26 cellular contexts compared by ENCODE assay signal in the genomic region with DNA sequence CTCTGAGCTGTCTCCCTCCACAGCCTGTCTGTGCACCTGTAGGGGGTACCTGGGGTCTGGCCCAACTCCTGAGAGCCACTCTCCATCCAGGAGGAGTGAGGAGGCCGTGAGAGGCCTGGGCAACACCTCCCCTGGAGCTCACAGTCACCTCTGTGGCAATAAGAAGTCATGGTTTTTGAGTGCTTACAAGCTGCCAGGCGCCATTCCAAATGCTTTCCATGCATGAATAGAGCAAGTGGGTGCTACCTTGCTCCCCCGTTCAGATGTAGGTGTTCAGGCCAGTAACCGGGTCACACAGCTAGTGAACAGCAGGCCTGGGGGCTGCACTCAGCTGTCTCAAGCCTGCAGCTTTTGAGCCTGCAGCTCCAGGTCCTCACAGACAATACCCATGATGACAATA.
"Had no signal": no experiment of that assay in that cellular context is flagged by ENCODE, and none has a peak within 500 bp of the region (broad histone marks: within the 10 kb centered on the region; RNA-seq: fewer than 3 reads in every experiment).

No MANE protein-coding gene starts in this region.

- H3K27ac Mint-ChIP-seq: activated CD8-positive, alpha-beta memory T cell treated with anti-CD3 and anti-CD28 coated beads, Interleukin-2, amount 10 ng/mL, durations not matched to agents 7 days and 5 days; activated naive CD4-positive, alpha-beta T cell treated with anti-CD3 and anti-CD28 coated beads for 36 hours; activated naive CD8-positive, alpha-beta T cell; activated T-cell treated with anti-CD3 and anti-CD28 coated beads, Interleukin-2, amount 50 U/mL, for 24 hours; activated T-helper 1 cell treated with anti-CD3 and anti-CD28 coated beads, Interleukin-12 subunit alpha, Interleukin-12 subunit beta, Interleukin-2, Interleukin-4 antibody, amounts not matched to agents 30 ng/mL and 10 ng/mL and 1 ng/mL, durations not matched to agents 14 hours and 24 hours and 36 hours; T-helper 1 cell treated with Interleukin-12 subunit alpha and Interleukin-12 subunit beta and Interleukin-4 antibody, amounts not matched to agents 30 μg/mL and 1 μg/mL, for 36 hours; WTC11 had no signal

- H3K27ac ChIP-seq: adrenal gland, breast epithelium, KMS-11 had no signal

- DNase-seq: activated CD4-positive, alpha-beta T cell treated with anti-CD3 and anti-CD28 coated beads for 48 hours; activated CD4-positive, alpha-beta T cell treated with anti-CD3 and anti-CD28 coated beads, Interleukin-2, amount 50 U/mL, for 4 hours; activated CD4-positive, CD25-positive, alpha-beta regulatory T cell treated with anti-CD3 and anti-CD28 coated beads, Interleukin-2, amount 50 U/mL, for 72 hours; activated CD8-positive, alpha-beta memory T cell treated with anti-CD3 and anti-CD28 coated beads, Interleukin-2, amount 10 ng/mL, durations not matched to agents 7 days and 5 days; activated gamma-delta T cell; activated naive CD4-positive, alpha-beta T cell treated with anti-CD3 and anti-CD28 coated beads for 36 hours; activated T-cell treated with anti-CD3 and anti-CD28 coated beads, Interleukin-2, amount 50 U/mL, for 24 hours; adrenal gland; aorta; caudate nucleus; NCI-H1092; NCI-H1417; NCI-H1930; NCI-H345; NCI-H510A; NCI-H526 treated with DMSO at 0.1 percent for 48 hours; NCI-H82; SHP77 treated with DMSO at 0.1 percent for 48 hours; T-helper 9 cell had no signal

- H3K4me1 ChIP-seq: adrenal gland, breast epithelium had no signal

- H3K36me3 ChIP-seq: adrenal gland, breast epithelium had no signal

- H3K4me3 ChIP-seq: adrenal gland, breast epithelium, Peyer's patch had no signal

- H3K4me3 Mint-ChIP-seq: activated CD8-positive, alpha-beta memory T cell treated with anti-CD3 and anti-CD28 coated beads, Interleukin-2, amount 10 ng/mL, durations not matched to agents 7 days and 5 days; activated naive CD4-positive, alpha-beta T cell treated with anti-CD3 and anti-CD28 coated beads for 36 hours; activated naive CD8-positive, alpha-beta T cell; activated T-cell treated with anti-CD3 and anti-CD28 coated beads, Interleukin-2, amount 50 U/mL, for 24 hours; activated T-helper 1 cell treated with anti-CD3 and anti-CD28 coated beads, Interleukin-12 subunit alpha, Interleukin-12 subunit beta, Interleukin-2, Interleukin-4 antibody, amounts not matched to agents 30 ng/mL and 10 ng/mL and 1 ng/mL, durations not matched to agents 14 hours and 24 hours and 36 hours; T-helper 1 cell treated with Interleukin-12 subunit alpha and Interleukin-12 subunit beta and Interleukin-4 antibody, amounts not matched to agents 30 μg/mL and 1 μg/mL, for 36 hours; WTC11 had no signal

- ATAC-seq: activated CD8-positive, alpha-beta memory T cell treated with anti-CD3 and anti-CD28 coated beads, Interleukin-2, amount 10 ng/mL, durations not matched to agents 7 days and 5 days; WTC11 had no signal

- H3K9me3 Mint-ChIP-seq: activated naive CD4-positive, alpha-beta T cell treated with anti-CD3 and anti-CD28 coated beads for 36 hours; activated T-cell treated with anti-CD3 and anti-CD28 coated beads, Interleukin-2, amount 50 U/mL, for 24 hours; activated T-helper 1 cell treated with anti-CD3 and anti-CD28 coated beads, Interleukin-12 subunit alpha, Interleukin-12 subunit beta, Interleukin-2, Interleukin-4 antibody, amounts not matched to agents 30 ng/mL and 10 ng/mL and 1 ng/mL, durations not matched to agents 14 hours and 24 hours and 36 hours; T-helper 1 cell treated with Interleukin-12 subunit alpha and Interleukin-12 subunit beta and Interleukin-4 antibody, amounts not matched to agents 30 μg/mL and 1 μg/mL, for 36 hours; WTC11 had no signal

- H3K27me3 Mint-ChIP-seq: activated CD8-positive, alpha-beta memory T cell treated with anti-CD3 and anti-CD28 coated beads, Interleukin-2, amount 10 ng/mL, durations not matched to agents 7 days and 5 days; activated naive CD8-positive, alpha-beta T cell; activated T-cell treated with anti-CD3 and anti-CD28 coated beads, Interleukin-2, amount 50 U/mL, for 24 hours had no signal

- H3K9me3 ChIP-seq: adrenal gland, breast epithelium, Peyer's patch had no signal

- H3K27me3 ChIP-seq: breast epithelium, Peyer's patch had no signal

- H3K36me3 Mint-ChIP-seq: activated CD8-positive, alpha-beta memory T cell treated with anti-CD3 and anti-CD28 coated beads, Interleukin-2, amount 10 ng/mL, durations not matched to agents 7 days and 5 days had no signal
